22 cellular contexts compared by ENCODE assay signal in genomic region chr11:14067686-14068085, GRCh38.
DNase-seq lines count a peak whose midpoint lies in the region; FAIRE-seq and TF ChIP-seq lines count a peak whose summit lies in the region.
"Had no signal": no experiment of that assay in that cellular context is flagged by ENCODE, and none has a peak within 500 bp of the region (broad histone marks: within the 10 kb centered on the region; RNA-seq: fewer than 3 reads in every experiment).

No MANE protein-coding gene starts in this region.

- no peaks in the 10 kb centered on the region for H3K36me3 ChIP-seq in OCI-LY7 (ENCODE audit: insufficient read depth, low read length)
- H3K36me3 ChIP-seq: BLaER1 treated with 17β-estradiol and CSF1 and Interleukin-3, amounts not matched to agents 10 nM and 100 nM had no signal

- FAIRE-seq in urothelium cell line (lab: Jason Lieb, UNC): no peak
- FAIRE-seq: G401.6, GM12892 had no signal

- no peaks in the 10 kb centered on the region for H3K9me2 ChIP-seq in OCI-LY7 (ENCODE audit: insufficient read depth, low read length)

- H3K9me3 ChIP-seq in OCI-LY7 (ENCODE audit: low read length): no peaks in the 10 kb centered on the region
- H3K9me3 ChIP-seq: BLaER1 treated with 17β-estradiol and CSF1 and Interleukin-3, amounts not matched to agents 10 nM and 100 nM; Caco-2 had no signal

- H3K36me3 Mint-ChIP-seq in endothelial cell (ENCODE audit: low read depth, unreplicated experiment): peaks cover 22% of the 10 kb centered on the region
- H3K36me3 Mint-ChIP-seq: CD4-positive, alpha-beta memory T cell had no signal

- peak overlapping the region; percentile 38; the same call in 1 of the 2 replicates for H2AFZ ChIP-seq in OCI-LY7 (ENCODE audit: low read length)

- TF ChIP-seq CTCF in OCI-LY7 (conservative IDR thresholded peaks at IDR 0.05; ENCODE audit: low read length) (no peak), endothelial cell (IDR thresholded peaks at IDR 0.05; ENCODE audit: unreplicated experiment) (no peak)

- peaks cover 2% of the 10 kb centered on the region for H3K27me3 Mint-ChIP-seq in endothelial cell (ENCODE audit: unreplicated experiment)

- H3K4me1 Mint-ChIP-seq in endothelial cell (ENCODE audit: unreplicated experiment): peaks cover 72% of the 10 kb centered on the region

- POLR2A ChIA-PET in OCI-LY7 (lab: Charles Lee): interaction anchor here (0.6 to 3.8 kb wide), 4 partner anchors 9 to 15 kb away, joined by 3 to 20 read pairs (median 4); no protein-coding TSS in a partner anchor

- CTCF ChIA-PET in OCI-LY7 (lab: Charles Lee; ENCODE audit: unreplicated experiment): interaction anchor here (0.9 kb wide), 1 partner anchor 295 kb away, joined by 3 read pairs; no protein-coding TSS in a partner anchor

- H3K4me3 Mint-ChIP-seq in endothelial cell (ENCODE audit: unreplicated experiment): no peak overlapping the region
- H3K4me3 Mint-ChIP-seq: CD4-positive, alpha-beta memory T cell had no signal

- H3K79me2 ChIP-seq in OCI-LY7 (ENCODE audit: insufficient read depth, low read depth, low read length): no peaks in the 10 kb centered on the region

- peaks cover 5% of the 10 kb centered on the region for H3K9me3 Mint-ChIP-seq in endothelial cell (ENCODE audit: unreplicated experiment)

- no peak overlapping the region for H3K4me2 ChIP-seq in OCI-LY7 (ENCODE audit: low read length)

- intact Hi-C loops in OCI-LY7 (cut with micrococcal nuclease; ENCODE audit: unreplicated experiment): no loop called here

- no TSS peak for BruUV-seq in OCI-LY7 (replicated peaks; lab: Mats Ljungman, UMichigan)

- H4K20me1 ChIP-seq in OCI-LY7 (ENCODE audit: insufficient read depth, low read length): no peaks in the 10 kb centered on the region
- H4K20me1 ChIP-seq: BLaER1 treated with 17β-estradiol and CSF1 and Interleukin-3, amounts not matched to agents 10 nM and 100 nM had no signal

- DNase-seq in HT1080 (ENCODE audit: low read depth) (peak; percentile 62), OCI-LY7 (ENCODE audit: low spot score) (no peak), endothelial cell (ENCODE audit: low spot score) (no peak), urothelium cell line (ENCODE audit: low spot score) (peak; percentile 54), NCI-H2227 (lab: John Stamatoyannopoulos, UW; ENCODE audit: unreplicated experiment) (no peak), T-helper 2 cell (no peak)
- DNase-seq in effector CD8-positive, alpha-beta T cell (lab: John Stamatoyannopoulos, UW): no peak
- DNase-seq: ACHN; Caco-2; CD4-positive, alpha-beta memory T cell; GOT3; HCEC 1CT; MM.1S; NCI-H1092; NCI-H1436; NCI-H187 treated with DMSO at 0.1 percent for 48 hours; NCI-H2107; NCI-H774; OCI-M1 had no signal

- no peak overlapping the region for H3K4me3 ChIP-seq in OCI-LY7 (ENCODE audit: low read depth, low read length, poor library complexity, severe bottlenecking)
- H3K4me3 ChIP-seq: BLaER1 treated with 17β-estradiol and CSF1 and Interleukin-3, amounts not matched to agents 10 nM and 100 nM had no signal

- no peaks in the 10 kb centered on the region for H3K4me1 ChIP-seq in OCI-LY7 (ENCODE audit: insufficient read depth, low read length, poor library complexity, severe bottlenecking)
- H3K4me1 ChIP-seq: Caco-2 had no signal

- H3K27ac Mint-ChIP-seq in endothelial cell (ENCODE audit: unreplicated experiment): peak overlapping the region; percentile 68

- no peak overlapping the region for H3K27ac ChIP-seq in OCI-LY7 (ENCODE audit: low read depth, low read length, poor library complexity, severe bottlenecking)
- H3K27ac ChIP-seq: BLaER1 treated with 17β-estradiol and CSF1 and Interleukin-3, amounts not matched to agents 10 nM and 100 nM had no signal

Comparison
In these comparisons a context has a peak if more than half of its experiments do, and no peak if none do; other contexts are left out.
1. DNase-seq: peak in HT1080 (single experiment) and urothelium cell line (single experiment); none in OCI-LY7 (single experiment), endothelial cell (single experiment), NCI-H2227 (single experiment), effector CD8-positive, alpha-beta T cell (single experiment) and T-helper 2 cell (0 of 5).